In genomic region chr4:119559044-119559647, GRCh38 we compare ENCODE assay signal across 8 cellular contexts.
DNase-seq lines count a peak whose midpoint lies in the region; ATAC-seq lines count a peak whose summit lies in the region.

No MANE protein-coding gene starts in this region.

- peak; percentile 2 for DNase-seq in NCI-H2196 (lab: John Stamatoyannopoulos, UW; ENCODE audit: unreplicated experiment)
- no peak for DNase-seq in NCI-H2196 treated with DMSO at 0.1 percent for 48 hours (lab: John Stamatoyannopoulos, UW; ENCODE audit: unreplicated experiment)
- peak; percentile 30 for DNase-seq in NCI-H1694 (lab: John Stamatoyannopoulos, UW)
- DNase-seq in cerebellar cortex (ENCODE audit: low spot score) = peak; percentile 26
- DNase-seq in midbrain (lab: John Stamatoyannopoulos, UW) = peak; percentile 48
- no peak for DNase-seq in NCI-H774 (lab: John Stamatoyannopoulos, UW)

- ATAC-seq in GM19463 (IDR thresholded peaks at IDR 0.05; ENCODE audit: unreplicated experiment) = no peak
- ATAC-seq in GM21576 (IDR thresholded peaks at IDR 0.05; ENCODE audit: unreplicated experiment) = no peak

Comparison
In these comparisons a context has a peak if more than half of its experiments do, and no peak if none do; other contexts are left out.
1. DNase-seq: peak in NCI-H2196 (single experiment), NCI-H1694 (single experiment), cerebellar cortex (single experiment) and midbrain (single experiment); none in NCI-H2196 treated with DMSO at 0.1 percent for 48 hours (single experiment) and NCI-H774 (single experiment).